16 cellular contexts compared by ENCODE assay signal in the genomic region with DNA sequence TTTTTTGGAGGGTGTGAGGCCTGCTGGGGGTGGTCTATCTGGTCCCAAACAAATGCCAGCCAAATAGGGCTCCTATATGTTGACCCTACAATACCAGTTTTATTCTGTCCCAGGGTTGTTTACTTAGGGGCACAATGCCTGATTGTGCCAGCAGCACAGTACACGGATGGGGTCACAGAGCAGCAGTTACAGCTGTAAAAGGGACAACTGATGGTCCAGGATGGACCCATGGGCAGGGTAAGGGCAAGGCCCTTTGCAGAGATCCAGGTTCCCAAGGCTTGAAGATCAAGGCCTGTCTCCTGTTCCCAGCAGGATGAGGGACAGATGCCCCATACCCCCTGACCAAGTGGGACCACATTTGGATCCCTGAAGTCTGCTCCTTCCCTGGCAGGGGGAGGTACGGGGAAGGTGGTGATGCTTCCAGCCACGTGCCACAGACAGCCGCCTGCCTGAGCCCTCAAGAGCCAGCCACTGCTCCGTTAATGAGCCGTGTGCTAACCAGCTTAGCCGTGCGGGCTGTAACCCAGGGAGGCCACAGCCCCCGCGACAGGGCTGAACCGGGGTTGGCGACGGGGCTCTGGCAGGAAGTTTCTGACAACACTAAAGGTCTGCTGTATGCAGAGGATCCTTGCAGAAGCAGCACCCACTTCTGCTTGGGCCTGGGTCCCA. TPM values are rescaled to one million over a fixed set of nuclear protein-coding genes. Genes with fewer than 3 reads are reported as not detected.
A peak's percentile ranks its signal among the peaks of the same experiment; 100 is the strongest.
DNase-seq lines count a peak whose midpoint lies in the region; ATAC-seq and TF ChIP-seq lines count a peak whose summit lies in the region.
"Had no signal": no experiment of that assay in that cellular context is flagged by ENCODE, and none has a peak within 500 bp of the region (broad histone marks: within the 10 kb centered on the region; RNA-seq: fewer than 3 reads in every experiment).

No MANE protein-coding gene starts in this region.

- no peak for TF ChIP-seq CTCF in right atrium auricular region (IDR thresholded peaks at IDR 0.05)

- intact Hi-C loops in Right ventricle myocardium inferior (cut with DNase I), result no loop called here

- H3K4me1 ChIP-seq in right atrium auricular region, result peaks cover 0 to 18% of the 10 kb centered on the region in 2 donors

- H3K4me3 ChIP-seq in right atrium auricular region, result no peak overlapping the region
- H3K4me3 ChIP-seq: colonic mucosa had no signal

- peak; percentile 39 for DNase-seq in Right ventricle myocardium inferior (ENCODE audit: missing footprints)
- DNase-seq in right atrium auricular region (ENCODE audit: low spot score), result no peak
- peak; percentile 31 for DNase-seq in SK-N-DZ (ENCODE audit: low spot score)
- DNase-seq in hippocampal formation (lab: John Stamatoyannopoulos, UW), result peak; percentile 21 to 54
- DNase-seq in cerebellum (ENCODE audit: low spot score), result no peak
- DNase-seq in ecto neural progenitor cell (ENCODE audit: low spot score), result no peak
- DNase-seq: activated CD8-positive, alpha-beta memory T cell treated with anti-CD3 and anti-CD28 coated beads, Interleukin-2, amount 10 ng/mL, durations not matched to agents 7 days and 5 days; activated gamma-delta T cell treated with Interleukin-2 at 50 U/mL for 16 hours; colonic mucosa; COR-L47; NCI-H1105 had no signal

- no peaks in the 10 kb centered on the region for H3K9me3 ChIP-seq in right atrium auricular region
- H3K9me3 ChIP-seq: colonic mucosa had no signal

- H3K27me3 ChIP-seq in right atrium auricular region, result no peaks in the 10 kb centered on the region
- H3K27me3 ChIP-seq: colonic mucosa had no signal

- no peaks in the 10 kb centered on the region for H3K36me3 ChIP-seq in right atrium auricular region
- H3K36me3 ChIP-seq: colonic mucosa had no signal

- no peak for ATAC-seq in Right ventricle myocardium inferior
- ATAC-seq in GM18909 (IDR thresholded peaks at IDR 0.05; ENCODE audit: poor library complexity, unreplicated experiment), result no peak
- ATAC-seq: activated CD4-positive, CD25-positive, alpha-beta regulatory T cell treated with anti-CD3 and anti-CD28 coated beads, Interleukin-2, amount 50 U/mL, for 24 hours; activated CD8-positive, alpha-beta memory T cell treated with anti-CD3 and anti-CD28 coated beads, Interleukin-2, amount 10 ng/mL, durations not matched to agents 7 days and 5 days; left lobe of liver had no signal

- H3K27ac ChIP-seq in right atrium auricular region (no peak overlapping the region), temporal lobe (ENCODE audit: low read depth, low read length) (peak overlapping the region; percentile 97)
- H3K27ac ChIP-seq: colonic mucosa had no signal

RNA-seq across cellular contexts. Expression of gene SLC6A9, which starts 18.2 kb away (rescaled TPM):
- total RNA-seq in Right ventricle myocardium inferior (1.5 TPM), right atrium auricular region (1 to 10 TPM; 1.0 to 1.6 TPM), temporal lobe (4.7 TPM), cerebellum (12.3 TPM)
- 1.4 and 2.4 TPM in 2 replicates for polyA plus RNA-seq in SK-N-DZ (2014; cell fraction: cytosol; rRNA removed)
- 4.3 and 5.4 TPM in 2 replicates for polyA plus RNA-seq in SK-N-DZ (2014; cell fraction: nucleus; rRNA removed)
- total RNA-seq: mononuclear cell had no signal

RNA-seq across cellular contexts. Expression of gene CCDC24, which starts 21.7 kb away (rescaled TPM):
- 0.89 TPM for total RNA-seq in Right ventricle myocardium inferior
- total RNA-seq in right atrium auricular region, result 1 to 10 TPM; 1.6 to 2.0 TPM
- 5.1 and 7.1 TPM in 2 replicates for polyA plus RNA-seq in SK-N-DZ (2014; cell fraction: cytosol; rRNA removed)
- polyA plus RNA-seq in SK-N-DZ (2014; cell fraction: nucleus; rRNA removed), result 11.6 and 14.3 TPM in 2 replicates
- total RNA-seq in temporal lobe, result 4.4 TPM
- total RNA-seq in cerebellum, result 5.2 TPM

RNA-seq across cellular contexts. Expression of gene B4GALT2, which starts 34.1 kb away (rescaled TPM):
- total RNA-seq in Right ventricle myocardium inferior (39.1 TPM), right atrium auricular region (10 to 100 TPM; 33.0 to 48.5 TPM), temporal lobe (50.4 TPM), cerebellum (59.3 TPM)
- 87.4 and 102 TPM in 2 replicates for polyA plus RNA-seq in SK-N-DZ (2014; cell fraction: cytosol; rRNA removed)
- polyA plus RNA-seq in SK-N-DZ (2014; cell fraction: nucleus; rRNA removed), result 61.8 and 91.4 TPM in 2 replicates

RNA-seq across cellular contexts. Expression of gene ATP6V0B, which starts 38.3 kb away (rescaled TPM):
- total RNA-seq in Right ventricle myocardium inferior (84.5 TPM), right atrium auricular region (100 to 1,000 TPM; 108 to 154 TPM), temporal lobe (102 TPM), cerebellum (89.9 TPM)
- 240 and 241 TPM in 2 replicates for polyA plus RNA-seq in SK-N-DZ (2014; cell fraction: cytosol; rRNA removed)
- 211 and 230 TPM in 2 replicates for polyA plus RNA-seq in SK-N-DZ (2014; cell fraction: nucleus; rRNA removed)

RNA-seq across cellular contexts. Expression of gene DPH2, which starts 43.3 kb away (rescaled TPM):
- total RNA-seq in Right ventricle myocardium inferior, result 14.8 TPM
- 10 to 100 TPM; 20.5 to 23.0 TPM for total RNA-seq in right atrium auricular region
- polyA plus RNA-seq in SK-N-DZ (2014; cell fraction: cytosol; rRNA removed), result 44.2 and 50.7 TPM in 2 replicates
- 90.6 and 137 TPM in 2 replicates for polyA plus RNA-seq in SK-N-DZ (2014; cell fraction: nucleus; rRNA removed)
- 12.3 TPM for total RNA-seq in temporal lobe
- 14.2 TPM for total RNA-seq in cerebellum

Comparison
In these comparisons a context has a peak if more than half of its experiments do, and no peak if none do; other contexts are left out.
1. DNase-seq: peak in Right ventricle myocardium inferior (single experiment), SK-N-DZ (single experiment) and hippocampal formation (2 of 2); none in right atrium auricular region (single experiment), cerebellum (single experiment) and ecto neural progenitor cell (single experiment).